36 cellular contexts compared by ENCODE assay signal in the genomic region with DNA sequence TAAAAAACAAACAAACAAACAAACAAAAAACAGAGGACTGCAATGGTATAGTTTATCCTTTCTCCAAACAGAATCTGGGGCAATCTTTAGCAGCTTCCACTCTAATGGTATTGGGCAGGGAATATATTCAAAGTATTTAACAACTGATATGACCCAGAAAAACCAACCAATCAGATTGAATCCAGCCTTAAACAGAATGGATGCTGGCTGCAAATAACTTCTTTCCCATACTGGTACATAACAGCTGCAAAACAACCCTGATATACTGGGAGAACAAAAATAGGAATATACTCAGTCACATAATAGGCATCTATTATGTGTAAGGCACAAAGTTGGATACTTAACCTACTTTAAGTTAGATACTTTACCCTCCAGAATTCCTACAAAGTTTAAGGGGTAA.
"Had no signal": no experiment of that assay in that cellular context is flagged by ENCODE, and none has a peak within 500 bp of the region (broad histone marks: within the 10 kb centered on the region; RNA-seq: fewer than 3 reads in every experiment).

No MANE protein-coding gene starts in this region.

- H3K9me3 Mint-ChIP-seq: activated B cell treated with CpG ODN at 0.5 μM for 24 hours; activated CD4-positive, alpha-beta memory T cell treated with anti-CD3 and anti-CD28 coated beads, Interleukin-2, amount 10 ng/mL, durations not matched to agents 7 days and 5 days; activated CD4-positive, alpha-beta T cell treated with anti-CD3 and anti-CD28 coated beads, Interleukin-2, amount 10 ng/mL, durations not matched to agents 7 days and 5 days; activated naive CD4-positive, alpha-beta T cell treated with anti-CD3 and anti-CD28 coated beads, Interleukin-2, amount 10 ng/mL, durations not matched to agents 7 days and 5 days; activated naive CD4-positive, alpha-beta T cell treated with anti-CD3 and anti-CD28 coated beads, Interleukin-2, amount 50 U/mL, for 24 hours; activated naive CD8-positive, alpha-beta T cell treated with anti-CD3 and anti-CD28 coated beads, Interleukin-2, amount 10 ng/mL, durations not matched to agents 7 days and 5 days; activated naive CD8-positive, alpha-beta T cell treated with anti-CD3 and anti-CD28 coated beads, Interleukin-2, amount 50 U/mL, for 24 hours; activated T-cell treated with anti-CD3 and anti-CD28 coated beads, Interleukin-2, amount 50 U/mL, for 4 hours; activated T-cell treated with anti-CD3 and anti-CD28 coated beads, Interleukin-2, amount 50 U/mL, for 72 hours; activated T-helper 1 cell treated with anti-CD3 and anti-CD28 coated beads, Interleukin-12 subunit alpha, Interleukin-12 subunit beta, Interleukin-2, Interleukin-4 antibody, amounts not matched to agents 30 ng/mL and 10 ng/mL and 1 ng/mL, durations not matched to agents 14 hours and 24 hours and 36 hours; activated T-helper 2 cell treated with anti-CD3 and anti-CD28 coated beads, Interferon-gamma antibody, Interleukin-2, Interleukin-4, amounts not matched to agents 10 μg/mL and 5 μg/mL and 100 μg/mL, durations not matched to agents 14 hours and 24 hours and 36 hours; brain; central memory CD8-positive, alpha-beta T cell; T-helper 1 cell treated with Interleukin-12 subunit alpha and Interleukin-12 subunit beta and Interleukin-4 antibody, amounts not matched to agents 30 μg/mL and 1 μg/mL, for 36 hours; T-helper 2 cell treated with Interferon-gamma antibody and Interleukin-4, amounts not matched to agents 5 μg/mL and 100 μg/mL, for 36 hours had no signal

- H3K9me3 ChIP-seq: ascending aorta had no signal

- H3K4me1 ChIP-seq: ascending aorta had no signal

- H3K4me3 ChIP-seq: ascending aorta, cardiac muscle cell had no signal

- H3K4me3 Mint-ChIP-seq: activated B cell treated with CpG ODN at 0.5 μM for 24 hours; activated CD4-positive, alpha-beta memory T cell treated with anti-CD3 and anti-CD28 coated beads, Interleukin-2, amount 10 ng/mL, durations not matched to agents 7 days and 5 days; activated CD4-positive, alpha-beta T cell treated with anti-CD3 and anti-CD28 coated beads, Interleukin-2, amount 10 ng/mL, durations not matched to agents 7 days and 5 days; activated CD8-positive, alpha-beta memory T cell treated with anti-CD3 and anti-CD28 coated beads, Interleukin-2, amount 10 ng/mL, durations not matched to agents 7 days and 5 days; activated CD8-positive, alpha-beta T cell treated with anti-CD3 and anti-CD28 coated beads, Interleukin-2, amount 10 ng/mL, durations not matched to agents 7 days and 5 days; activated naive CD4-positive, alpha-beta T cell treated with anti-CD3 and anti-CD28 coated beads, Interleukin-2, amount 10 ng/mL, durations not matched to agents 7 days and 5 days; activated naive CD4-positive, alpha-beta T cell treated with anti-CD3 and anti-CD28 coated beads, Interleukin-2, amount 50 U/mL, for 24 hours; activated naive CD8-positive, alpha-beta T cell; activated naive CD8-positive, alpha-beta T cell treated with anti-CD3 and anti-CD28 coated beads, Interleukin-2, amount 10 ng/mL, durations not matched to agents 7 days and 5 days; activated naive CD8-positive, alpha-beta T cell treated with anti-CD3 and anti-CD28 coated beads, Interleukin-2, amount 50 U/mL, for 24 hours; activated T-cell treated with anti-CD3 and anti-CD28 coated beads, Interleukin-2, amount 50 U/mL, for 4 hours; activated T-cell treated with anti-CD3 and anti-CD28 coated beads, Interleukin-2, amount 50 U/mL, for 72 hours; activated T-helper 1 cell treated with anti-CD3 and anti-CD28 coated beads, Interleukin-12 subunit alpha, Interleukin-12 subunit beta, Interleukin-2, Interleukin-4 antibody, amounts not matched to agents 30 ng/mL and 10 ng/mL and 1 ng/mL, durations not matched to agents 14 hours and 24 hours and 36 hours; brain; central memory CD8-positive, alpha-beta T cell; T-helper 1 cell treated with Interleukin-12 subunit alpha and Interleukin-12 subunit beta and Interleukin-4 antibody, amounts not matched to agents 30 μg/mL and 1 μg/mL, for 36 hours; T-helper 2 cell treated with Interferon-gamma antibody and Interleukin-4, amounts not matched to agents 5 μg/mL and 100 μg/mL, for 36 hours had no signal

- H3K27ac ChIP-seq: ascending aorta, cardiac muscle cell, VCaP had no signal

- H3K4me1 Mint-ChIP-seq: activated B cell treated with CpG ODN at 0.5 μM for 24 hours; activated CD4-positive, alpha-beta memory T cell treated with anti-CD3 and anti-CD28 coated beads, Interleukin-2, amount 10 ng/mL, durations not matched to agents 7 days and 5 days; activated CD4-positive, alpha-beta T cell treated with anti-CD3 and anti-CD28 coated beads, Interleukin-2, amount 10 ng/mL, durations not matched to agents 7 days and 5 days; activated CD8-positive, alpha-beta memory T cell treated with anti-CD3 and anti-CD28 coated beads, Interleukin-2, amount 10 ng/mL, durations not matched to agents 7 days and 5 days; activated naive CD4-positive, alpha-beta T cell treated with anti-CD3 and anti-CD28 coated beads, Interleukin-2, amount 10 ng/mL, durations not matched to agents 7 days and 5 days; activated naive CD4-positive, alpha-beta T cell treated with anti-CD3 and anti-CD28 coated beads, Interleukin-2, amount 50 U/mL, for 24 hours; activated naive CD8-positive, alpha-beta T cell treated with anti-CD3 and anti-CD28 coated beads, Interleukin-2, amount 50 U/mL, for 24 hours; brain; central memory CD8-positive, alpha-beta T cell had no signal

- DNase-seq: activated B cell treated with CpG ODN at 0.5 μM for 24 hours; activated CD4-positive, alpha-beta memory T cell treated with anti-CD3 and anti-CD28 coated beads, Interleukin-2, amount 10 ng/mL, durations not matched to agents 7 days and 5 days; activated CD4-positive, alpha-beta T cell treated with anti-CD3 and anti-CD28 coated beads for 4 hours; activated CD4-positive, alpha-beta T cell treated with anti-CD3 and anti-CD28 coated beads, Interleukin-2, amount 10 ng/mL, durations not matched to agents 7 days and 5 days; activated CD4-positive, alpha-beta T cell treated with anti-CD3 and anti-CD28 coated beads, Interleukin-2, amount 50 U/mL, for 48 hours; activated CD4-positive, CD25-positive, alpha-beta regulatory T cell treated with anti-CD3 and anti-CD28 coated beads, Interleukin-2, amount 50 U/mL, for 72 hours; activated CD8-positive, alpha-beta memory T cell treated with anti-CD3 and anti-CD28 coated beads for 24 hours; activated CD8-positive, alpha-beta memory T cell treated with anti-CD3 and anti-CD28 coated beads, Interleukin-2, amount 10 ng/mL, durations not matched to agents 7 days and 5 days; activated CD8-positive, alpha-beta memory T cell treated with anti-CD3 and anti-CD28 coated beads, Interleukin-2, amount 50 U/mL, for 48 hours; activated CD8-positive, alpha-beta T cell treated with anti-CD3 and anti-CD28 coated beads, Interleukin-2, amount 10 ng/mL, durations not matched to agents 7 days and 5 days; activated effector memory CD4-positive, alpha-beta T cell treated with Interleukin-2 at 50 U/mL for 16 hours; activated gamma-delta T cell; activated naive CD4-positive, alpha-beta T cell treated with anti-CD3 and anti-CD28 coated beads, Interleukin-2, amount 10 ng/mL, durations not matched to agents 7 days and 5 days; activated naive CD4-positive, alpha-beta T cell treated with Interleukin-2 at 50 U/mL for 16 hours; activated naive CD8-positive, alpha-beta T cell treated with anti-CD3 and anti-CD28 coated beads, Interleukin-2, amount 10 ng/mL, durations not matched to agents 7 days and 5 days; activated naive CD8-positive, alpha-beta T cell treated with anti-CD3 and anti-CD28 coated beads, Interleukin-2, amount 50 U/mL, for 24 hours; activated T-cell treated with anti-CD3 and anti-CD28 coated beads, Interleukin-2, amount 50 U/mL, for 4 hours; activated T-cell treated with anti-CD3 and anti-CD28 coated beads, Interleukin-2, amount 50 U/mL, for 72 hours; amygdala; anterior cingulate cortex; caudate nucleus; cerebellar nuclear complex; T-helper 1 cell; T-helper 2 cell; T-helper 9 cell had no signal

- H3K27me3 ChIP-seq: ascending aorta, cardiac muscle cell had no signal

- ATAC-seq: activated CD8-positive, alpha-beta memory T cell treated with anti-CD3 and anti-CD28 coated beads, Interleukin-2, amount 10 ng/mL, durations not matched to agents 7 days and 5 days; activated CD8-positive, alpha-beta T cell treated with anti-CD3 and anti-CD28 coated beads, Interleukin-2, amount 10 ng/mL, durations not matched to agents 7 days and 5 days; activated naive CD8-positive, alpha-beta T cell treated with anti-CD3 and anti-CD28 coated beads, Interleukin-2, amount 50 U/mL, for 24 hours; activated T-cell treated with anti-CD3 and anti-CD28 coated beads, Interleukin-2, amount 50 U/mL, for 4 hours; activated T-cell treated with anti-CD3 and anti-CD28 coated beads, Interleukin-2, amount 50 U/mL, for 72 hours had no signal

- H3K27me3 Mint-ChIP-seq: activated B cell treated with CpG ODN at 0.5 μM for 24 hours; activated CD4-positive, alpha-beta memory T cell treated with anti-CD3 and anti-CD28 coated beads, Interleukin-2, amount 10 ng/mL, durations not matched to agents 7 days and 5 days; activated CD4-positive, alpha-beta T cell treated with anti-CD3 and anti-CD28 coated beads, Interleukin-2, amount 10 ng/mL, durations not matched to agents 7 days and 5 days; activated CD8-positive, alpha-beta memory T cell treated with anti-CD3 and anti-CD28 coated beads, Interleukin-2, amount 10 ng/mL, durations not matched to agents 7 days and 5 days; activated naive CD4-positive, alpha-beta T cell treated with anti-CD3 and anti-CD28 coated beads, Interleukin-2, amount 10 ng/mL, durations not matched to agents 7 days and 5 days; activated naive CD4-positive, alpha-beta T cell treated with anti-CD3 and anti-CD28 coated beads, Interleukin-2, amount 50 U/mL, for 24 hours; activated naive CD8-positive, alpha-beta T cell; activated naive CD8-positive, alpha-beta T cell treated with anti-CD3 and anti-CD28 coated beads, Interleukin-2, amount 10 ng/mL, durations not matched to agents 7 days and 5 days; activated naive CD8-positive, alpha-beta T cell treated with anti-CD3 and anti-CD28 coated beads, Interleukin-2, amount 50 U/mL, for 24 hours; brain; central memory CD8-positive, alpha-beta T cell had no signal

- H3K27ac Mint-ChIP-seq: activated B cell treated with CpG ODN at 0.5 μM for 24 hours; activated CD4-positive, alpha-beta memory T cell treated with anti-CD3 and anti-CD28 coated beads, Interleukin-2, amount 10 ng/mL, durations not matched to agents 7 days and 5 days; activated CD4-positive, alpha-beta T cell treated with anti-CD3 and anti-CD28 coated beads, Interleukin-2, amount 10 ng/mL, durations not matched to agents 7 days and 5 days; activated CD8-positive, alpha-beta memory T cell treated with anti-CD3 and anti-CD28 coated beads, Interleukin-2, amount 10 ng/mL, durations not matched to agents 7 days and 5 days; activated CD8-positive, alpha-beta T cell treated with anti-CD3 and anti-CD28 coated beads, Interleukin-2, amount 10 ng/mL, durations not matched to agents 7 days and 5 days; activated naive CD4-positive, alpha-beta T cell treated with anti-CD3 and anti-CD28 coated beads, Interleukin-2, amount 10 ng/mL, durations not matched to agents 7 days and 5 days; activated naive CD4-positive, alpha-beta T cell treated with anti-CD3 and anti-CD28 coated beads, Interleukin-2, amount 50 U/mL, for 24 hours; activated naive CD8-positive, alpha-beta T cell; activated naive CD8-positive, alpha-beta T cell treated with anti-CD3 and anti-CD28 coated beads, Interleukin-2, amount 10 ng/mL, durations not matched to agents 7 days and 5 days; activated naive CD8-positive, alpha-beta T cell treated with anti-CD3 and anti-CD28 coated beads, Interleukin-2, amount 50 U/mL, for 24 hours; activated T-cell treated with anti-CD3 and anti-CD28 coated beads, Interleukin-2, amount 50 U/mL, for 72 hours; activated T-helper 1 cell treated with anti-CD3 and anti-CD28 coated beads, Interleukin-12 subunit alpha, Interleukin-12 subunit beta, Interleukin-2, Interleukin-4 antibody, amounts not matched to agents 30 ng/mL and 10 ng/mL and 1 ng/mL, durations not matched to agents 14 hours and 24 hours and 36 hours; activated T-helper 2 cell treated with anti-CD3 and anti-CD28 coated beads, Interferon-gamma antibody, Interleukin-2, Interleukin-4, amounts not matched to agents 10 μg/mL and 5 μg/mL and 100 μg/mL, durations not matched to agents 14 hours and 24 hours and 36 hours; brain; T-helper 1 cell treated with Interleukin-12 subunit alpha and Interleukin-12 subunit beta and Interleukin-4 antibody, amounts not matched to agents 30 μg/mL and 1 μg/mL, for 36 hours; T-helper 2 cell treated with Interferon-gamma antibody and Interleukin-4, amounts not matched to agents 5 μg/mL and 100 μg/mL, for 36 hours had no signal
